In genomic region chrX:133776072-133776471, GRCh38 we compare ENCODE assay signal across 8 cellular contexts.
A peak's percentile ranks its signal among the peaks of the same experiment; 100 is the strongest.
DNase-seq lines count a peak whose midpoint lies in the region; ATAC-seq and TF ChIP-seq lines count a peak whose summit lies in the region.

No MANE protein-coding gene starts in this region.

- CTCF ChIA-PET in HEK293 (lab: Yijun Ruan, JAX) = interaction anchor here (0.7 to 4.8 kb wide), 3 partner anchors 9 to 78 kb away, joined by 3 to 22 read pairs (median 5); no protein-coding TSS in a partner anchor
- CTCF ChIA-PET in activated CD4-positive, alpha-beta memory T cell treated with anti-CD3 and anti-CD28 coated beads for 36 hours (lab: Charles Lee) = no interaction called here

- H3K4me1 Mint-ChIP-seq in activated CD4-positive, alpha-beta memory T cell treated with anti-CD3 and anti-CD28 coated beads for 36 hours (ENCODE audit: low read depth) = no peaks in the 10 kb centered on the region

- intact Hi-C loops in activated CD4-positive, alpha-beta memory T cell treated with anti-CD3 and anti-CD28 coated beads for 36 hours (cut with micrococcal nuclease) = loop anchor here (10.0 kb wide), 1 partner anchor 81 kb away; no protein-coding TSS in a partner anchor
- intact Hi-C loops in left cardiac atrium (cut with DNase I) = no loop called here

- H3K27ac ChIP-seq in HEK293 (ENCODE audit: extremely low read depth, low read depth, low read length) = no peak overlapping the region

- no peaks in the 10 kb centered on the region for H3K9me3 ChIP-seq in HEK293 (ENCODE audit: control insufficient read depth, insufficient read depth, low read depth, low read length)

- H3K4me3 Mint-ChIP-seq in activated CD4-positive, alpha-beta memory T cell treated with anti-CD3 and anti-CD28 coated beads for 36 hours = no peak overlapping the region

- no peaks in the 10 kb centered on the region for H3K27me3 Mint-ChIP-seq in activated CD4-positive, alpha-beta memory T cell treated with anti-CD3 and anti-CD28 coated beads for 36 hours

- H3K4me3 ChIP-seq in AG10803 (ENCODE audit: low read length) = no peak overlapping the region
- no peak overlapping the region for H3K4me3 ChIP-seq in HEK293 (ENCODE audit: low read depth, low read length)

- peak; percentile 38 for TF ChIP-seq CTCF in AG10803 (conservative IDR thresholded peaks at IDR 0.05; ENCODE audit: low read length)
- no peak for TF ChIP-seq CTCF in HEK293 (tag by site-specific recombination; IDR thresholded peaks at IDR 0.05)

- POLR2A ChIA-PET in HEK293 (lab: Yijun Ruan, JAX) = no interaction called here
- POLR2A ChIA-PET in activated CD4-positive, alpha-beta memory T cell treated with anti-CD3 and anti-CD28 coated beads for 36 hours (lab: Charles Lee) = no interaction called here

- no peak overlapping the region for H3K27ac Mint-ChIP-seq in activated CD4-positive, alpha-beta memory T cell treated with anti-CD3 and anti-CD28 coated beads for 36 hours

- H3K36me3 ChIP-seq in HEK293 (ENCODE audit: control insufficient read depth in 2 of 2, insufficient read depth in 1 of 2, low read length in 2 of 2) = no peaks in the 10 kb centered on the region

- H3K9me3 Mint-ChIP-seq in activated CD4-positive, alpha-beta memory T cell treated with anti-CD3 and anti-CD28 coated beads for 36 hours = no peaks in the 10 kb centered on the region

- 0 out of 2 replicates have a peak, but pooled peaks cover 3% of the 10 kb centered on the region for H3K4me1 ChIP-seq in HEK293 (ENCODE audit: control insufficient read depth, insufficient read depth, low read length)

- DNase-seq in AG10803 (ENCODE audit: low read depth) = no peak
- peak; percentile 42 for DNase-seq in activated CD4-positive, alpha-beta memory T cell treated with anti-CD3 and anti-CD28 coated beads for 36 hours
- peak; percentile 22 for DNase-seq in left cardiac atrium
- DNase-seq in stimulated activated naive CD4-positive, alpha-beta T cell treated with Interleukin-2 at 50 U/mL for 16 hours (lab: John Stamatoyannopoulos, UW) = peak; percentile 2
- no peak for DNase-seq in COR-L47 (lab: John Stamatoyannopoulos, UW)

- no peaks in the 10 kb centered on the region for H3K36me3 Mint-ChIP-seq in activated CD4-positive, alpha-beta memory T cell treated with anti-CD3 and anti-CD28 coated beads for 36 hours

- ATAC-seq in left cardiac atrium (no peak), HG03159 (IDR thresholded peaks at IDR 0.05; ENCODE audit: unreplicated experiment) (no peak), HG02610 (IDR thresholded peaks at IDR 0.05; ENCODE audit: unreplicated experiment) (no peak)

TF ChIP-seq in HEK293, 187 proteins besides CTCF, POLR2A, EP300 and RAD21:
- TF ChIP-seq ZNF654 (tag by site-specific recombination; IDR thresholded peaks at IDR 0.05; ENCODE audit: low read depth) = peak; percentile 56
- no peak for TF ChIP-seq ZNF777 (tag by site-specific recombination; IDR thresholded peaks at IDR 0.05; ENCODE audit: borderline replicate concordance)

Comparison
In these comparisons a context has a peak if more than half of its experiments do, and no peak if none do; other contexts are left out.
1. DNase-seq: peak in activated CD4-positive, alpha-beta memory T cell treated with anti-CD3 and anti-CD28 coated beads for 36 hours (single experiment), left cardiac atrium (single experiment) and stimulated activated naive CD4-positive, alpha-beta T cell treated with Interleukin-2 at 50 U/mL for 16 hours (single experiment); none in AG10803 (single experiment) and COR-L47 (single experiment).